ENCODE assay signal across 16 cellular contexts in genomic region chr10:69475433-69475830, GRCh38. TPM values are rescaled to one million over a fixed set of nuclear protein-coding genes. Genes with fewer than 3 reads are reported as not detected.
A peak's percentile ranks its signal among the peaks of the same experiment; 100 is the strongest.
DNase-seq lines count a peak whose midpoint lies in the region; FAIRE-seq and TF ChIP-seq lines count a peak whose summit lies in the region.
"Had no signal": no experiment of that assay in that cellular context is flagged by ENCODE, and none has a peak within 500 bp of the region (broad histone marks: within the 10 kb centered on the region; RNA-seq: fewer than 3 reads in every experiment).

No MANE protein-coding gene starts in this region.

- H3K4me1 ChIP-seq in esophagus squamous epithelium (peaks cover 23 to 65% (median 38%) of the 10 kb centered on the region in 3 donors), transverse colon (peaks cover 46 to 92% (median 52%) of the 10 kb centered on the region in 4 donors)
- H3K4me1 ChIP-seq: breast epithelium had no signal

- TF ChIP-seq CTCF in esophagus squamous epithelium (IDR thresholded peaks at IDR 0.05) (no peak), nephron (IDR thresholded peaks at IDR 0.05; ENCODE audit: unreplicated experiment in 3 of 3) (no peak), transverse colon (IDR thresholded peaks at IDR 0.05) (no peak)

- no peaks in the 10 kb centered on the region for H3K36me3 Mint-ChIP-seq in nephron (ENCODE audit: low read depth)
- no peaks in the 10 kb centered on the region for H3K36me3 Mint-ChIP-seq in activated T-cell treated with anti-CD3 and anti-CD28 coated beads, Interleukin-2, amount 50 U/mL, for 24 hours (ENCODE audit: low read depth)
- H3K36me3 Mint-ChIP-seq: CD8-positive, alpha-beta T cell; memory B cell had no signal

- H3K27ac Mint-ChIP-seq in nephron: peak overlapping the region; percentile 64 to 88 (median 74)
- no peak overlapping the region for H3K27ac Mint-ChIP-seq in activated T-cell treated with anti-CD3 and anti-CD28 coated beads, Interleukin-2, amount 50 U/mL, for 24 hours
- H3K27ac Mint-ChIP-seq: activated T-helper 2 cell treated with anti-CD3 and anti-CD28 coated beads, Interferon-gamma antibody, Interleukin-2, Interleukin-4, amounts not matched to agents 10 μg/mL and 5 μg/mL and 100 μg/mL, durations not matched to agents 14 hours and 24 hours and 36 hours; CD8-positive, alpha-beta T cell; memory B cell had no signal

- peaks cover 0 to 13% (median 0%) of the 10 kb centered on the region in 4 donors for H3K27me3 ChIP-seq in esophagus squamous epithelium
- no peaks in the 10 kb centered on the region for H3K27me3 ChIP-seq in transverse colon
- H3K27me3 ChIP-seq: breast epithelium, ovary had no signal

- TF ChIP-seq EP300 in transverse colon (IDR thresholded peaks at IDR 0.05; ENCODE audit: low read depth): no peak

- H3K36me3 ChIP-seq in esophagus squamous epithelium (no peaks in the 10 kb centered on the region), transverse colon (no peaks in the 10 kb centered on the region)
- H3K36me3 ChIP-seq: breast epithelium, ovary had no signal

- WGBS in esophagus squamous epithelium, 2 donors: 65 to 76% methylated on average over 2 of the region's 2 CpGs
- 15 to 76% methylated on average over 1 to 2 of the region's 2 CpGs for whole genome bisulfite sequencing in transverse colon (ENCODE audit: low coverage in 1 of 2), 2 donors

- no peaks in the 10 kb centered on the region for H3K9me3 Mint-ChIP-seq in nephron
- H3K9me3 Mint-ChIP-seq in activated T-cell treated with anti-CD3 and anti-CD28 coated beads, Interleukin-2, amount 50 U/mL, for 24 hours: no peaks in the 10 kb centered on the region
- H3K9me3 Mint-ChIP-seq: activated T-helper 2 cell treated with anti-CD3 and anti-CD28 coated beads, Interferon-gamma antibody, Interleukin-2, Interleukin-4, amounts not matched to agents 10 μg/mL and 5 μg/mL and 100 μg/mL, durations not matched to agents 14 hours and 24 hours and 36 hours; CD8-positive, alpha-beta T cell; memory B cell had no signal

- peaks cover 54% of the 10 kb centered on the region for H3K4me1 Mint-ChIP-seq in nephron
- H3K4me1 Mint-ChIP-seq in activated T-cell treated with anti-CD3 and anti-CD28 coated beads, Interleukin-2, amount 50 U/mL, for 24 hours (ENCODE audit: low read depth): no peaks in the 10 kb centered on the region
- H3K4me1 Mint-ChIP-seq: memory B cell had no signal

- H3K4me3 Mint-ChIP-seq in nephron: no peak overlapping the region
- H3K4me3 Mint-ChIP-seq in activated T-cell treated with anti-CD3 and anti-CD28 coated beads, Interleukin-2, amount 50 U/mL, for 24 hours: no peak overlapping the region
- H3K4me3 Mint-ChIP-seq: CD8-positive, alpha-beta T cell; memory B cell had no signal

- peak overlapping the region; percentile 19 to 88 (median 78) for H3K27ac ChIP-seq in esophagus squamous epithelium
- peak overlapping the region; percentile 81 to 91 (median 87) for H3K27ac ChIP-seq in transverse colon
- H3K27ac ChIP-seq: ovary had no signal

- H3K27me3 Mint-ChIP-seq in nephron (ENCODE audit: low read depth): peaks cover 9% of the 10 kb centered on the region
- H3K27me3 Mint-ChIP-seq in activated T-cell treated with anti-CD3 and anti-CD28 coated beads, Interleukin-2, amount 50 U/mL, for 24 hours: peaks cover 3% of the 10 kb centered on the region

- peak; percentile 48 for DNase-seq in M059J (ENCODE audit: low read depth)
- DNase-seq in esophagus squamous epithelium (lab: John Stamatoyannopoulos, UW): no peak
- DNase-seq in transverse colon: no peak
- DNase-seq in NCI-H1930 (lab: John Stamatoyannopoulos, UW): no peak
- DNase-seq in activated T-cell treated with anti-CD3 and anti-CD28 coated beads, Interleukin-2, amount 50 U/mL, for 24 hours: no peak
- DNase-seq in HTR-8/SVneo (ENCODE audit: insufficient read length, low spot score): no peak
- DNase-seq: activated CD4-positive, alpha-beta T cell treated with anti-CD3 and anti-CD28 coated beads, Interleukin-2, amount 50 U/mL, for 4 hours; CD8-positive, alpha-beta T cell; GDM1; NCI-H2029; NCI-H774; ovary had no signal

- TF ChIP-seq POLR2A in esophagus squamous epithelium (IDR thresholded peaks at IDR 0.05) (no peak), transverse colon (IDR thresholded peaks at IDR 0.05) (no peak)

- intact Hi-C loops in esophagus squamous epithelium (cut with DNase I): no loop called here
- intact Hi-C loops in transverse colon (cut with DNase I; ENCODE audit: low total_unique reads): no loop called here

- H3K9me3 ChIP-seq in esophagus squamous epithelium (no peaks in the 10 kb centered on the region), transverse colon (no peaks in the 10 kb centered on the region)
- H3K9me3 ChIP-seq: breast epithelium, ovary had no signal

- no peak for FAIRE-seq in HTR-8/SVneo (lab: Jason Lieb, UNC)

- in situ Hi-C loops in transverse colon (cut with MboI; ENCODE audit: low pct_ligation_motif_present in 1 of 4, low pct_unique_long_range_greater_than_20kb in 1 of 4, low sequenced_read_pairs in 3 of 4): no loop called here

- H3K4me3 ChIP-seq in esophagus squamous epithelium (no peak overlapping the region), transverse colon (no peak overlapping the region)
- H3K4me3 ChIP-seq: breast epithelium, ovary had no signal

RNA-seq across cellular contexts. Expression of gene TSPAN15, which starts 24.2 kb away (rescaled TPM):
- total RNA-seq in M059J (2014; rRNA removed; shearing (Covaris generic)): 109 and 179 TPM in 2 replicates
- 10 to 100 TPM in 3 of 4 donors, 1 to 10 TPM in 1; 3.6 to 24.0 (median 18.5) TPM for total RNA-seq in esophagus squamous epithelium
- 100 to 1,000 TPM in 3 of 4 donors, 10 to 100 TPM in 1; 97.7 to 152 (median 148) TPM for total RNA-seq in transverse colon

RNA-seq across cellular contexts. Expression of gene TACR2, which starts 58.7 kb away (rescaled TPM):
- 0.05 and 0.15 TPM in 2 replicates for total RNA-seq in M059J (2014; rRNA removed; shearing (Covaris generic))
- total RNA-seq in esophagus squamous epithelium (10 to 100 TPM in 1 of 4 donors, 1 to 10 TPM in 2, under 1 TPM in 1; 0.72 to 24.0 (median 4.4) TPM), transverse colon (100 to 1,000 TPM in 2 of 4 donors, 10 to 100 TPM in 2; 18.9 to 241 (median 78.9) TPM)
- total RNA-seq: activated T-helper 2 cell treated with anti-CD3 and anti-CD28 coated beads, Interferon-gamma antibody, Interleukin-2, Interleukin-4, amounts not matched to agents 10 μg/mL and 5 μg/mL and 100 μg/mL, durations not matched to agents 14 hours and 24 hours and 36 hours; CD8-positive, alpha-beta T cell had no signal
